In genomic region chr12:107760817-107761501, GRCh38 we compare ENCODE assay signal across 8 cellular contexts. TPM values are rescaled to one million over a fixed set of nuclear protein-coding genes. Genes with fewer than 3 reads are reported as not detected.
DNase-seq lines count a peak whose midpoint lies in the region; TF ChIP-seq lines count a peak whose summit lies in the region.

Gene PRDM4 (minus strand): TSS chr12:107761137. CDS start chr12:107760515, 622 bp downstream.

- no peaks in the 10 kb centered on the region for H3K9me3 Mint-ChIP-seq in neural crest cell

- H3K36me3 Mint-ChIP-seq in neural crest cell (ENCODE audit: low read depth), result peaks cover 2% of the 10 kb centered on the region

- H3K4me3 Mint-ChIP-seq in neural crest cell, result peak within 1 kb of the TSS; percentile 91

- H3K27ac ChIP-seq in stomach smooth muscle (ENCODE audit: low read length), result no peak within 1 kb of the TSS

- peaks cover 30% of the 10 kb centered on the region for H3K36me3 ChIP-seq in HAP-1 (replicated peaks)
- peaks cover 27% of the 10 kb centered on the region for H3K36me3 ChIP-seq in MG63
- H3K36me3 ChIP-seq in stomach smooth muscle (ENCODE audit: control insufficient read depth in 2 of 2, insufficient read depth in 2 of 2, low read length in 2 of 2), result peaks cover 7 to 10% of the 10 kb centered on the region in 2 donors

- H3K4me1 ChIP-seq in HAP-1 (peaks cover 6% of the 10 kb centered on the region), stomach smooth muscle (ENCODE audit: control insufficient read depth, insufficient read depth, low read length) (peaks cover 24% of the 10 kb centered on the region)

- H3K9ac ChIP-seq in stomach smooth muscle (ENCODE audit: low read length in 2 of 2), result peak within 1 kb of the TSS; percentile 59 to 78

- TF ChIP-seq CTCF in fibroblast of villous mesenchyme (IDR thresholded peaks at IDR 0.05; ENCODE audit: insufficient read depth, low read depth, low read length), result no peak
- TF ChIP-seq CTCF in neural crest cell (conservative IDR thresholded peaks at IDR 0.05), result peak; percentile 56

- in situ Hi-C loops in HAP-1 (cut with MboI; ENCODE audit: low sequenced_read_pairs), result no loop called here

- peak; percentile 94 for DNase-seq in GDM1 (lab: John Stamatoyannopoulos, UW)
- peak; percentile 86 to 93 for DNase-seq in HAP-1 (ENCODE audit: low spot score in 2 of 2)
- DNase-seq in MG63, result peak; percentile 94
- DNase-seq in SHP77 treated with DMSO at 0.1 percent for 48 hours (lab: John Stamatoyannopoulos, UW), result peak; percentile 51
- DNase-seq in activated gamma-delta T cell (lab: John Stamatoyannopoulos, UW), result peak; percentile 89
- peak; percentile 94 for DNase-seq in fibroblast of villous mesenchyme (ENCODE audit: low read depth)
- DNase-seq in neural crest cell (ENCODE audit: low read depth, low spot score), result peak; percentile 87

- H3K27me3 Mint-ChIP-seq in neural crest cell (ENCODE audit: low read depth), result peaks cover 30% of the 10 kb centered on the region

- no peaks in the 10 kb centered on the region for H3K27me3 ChIP-seq in HAP-1 (ENCODE audit: low read depth)
- H3K27me3 ChIP-seq in MG63, result no peaks in the 10 kb centered on the region
- H3K27me3 ChIP-seq in stomach smooth muscle (ENCODE audit: control insufficient read depth in 1 of 2, insufficient read depth in 2 of 2, low read length in 2 of 2), result no peaks in the 10 kb centered on the region

- peaks cover 28% of the 10 kb centered on the region for H3K4me1 Mint-ChIP-seq in neural crest cell

- no peaks in the 10 kb centered on the region for H3K9me3 ChIP-seq in HAP-1
- H3K9me3 ChIP-seq in MG63, result 0 out of 2 replicates have a peak, but pooled peaks cover 2% of the 10 kb centered on the region
- H3K9me3 ChIP-seq in stomach smooth muscle (ENCODE audit: control insufficient read depth in 2 of 2, low read length in 2 of 2), result no peaks in the 10 kb centered on the region

- H3K4me3 ChIP-seq in HAP-1 (peak within 1 kb of the TSS; percentile 81), MG63 (peak within 1 kb of the TSS; percentile 93), fibroblast of villous mesenchyme (ENCODE audit: low read depth, low read length) (peak within 1 kb of the TSS; percentile 84), stomach smooth muscle (ENCODE audit: low read length in 2 of 2) (peak within 1 kb of the TSS; percentile 77 to 86)

- H3K27ac Mint-ChIP-seq in neural crest cell (ENCODE audit: unreplicated experiment), result peak within 1 kb of the TSS; percentile 80

RNA-seq across cellular contexts. Expression of gene PRDM4, which starts in this region (rescaled TPM):
- 14.6 and 20.9 TPM in 2 replicates for total RNA-seq in MG63 (2014; rRNA removed; shearing (Covaris generic); ENCODE audit: low replicate concordance)
- total RNA-seq in fibroblast of villous mesenchyme, result 28.9 and 31.6 TPM in 2 replicates
- total RNA-seq in neural crest cell, result 30.0 and 37.4 TPM in 2 replicates
